ENCODE assay signal across 12 cellular contexts in the genomic region with DNA sequence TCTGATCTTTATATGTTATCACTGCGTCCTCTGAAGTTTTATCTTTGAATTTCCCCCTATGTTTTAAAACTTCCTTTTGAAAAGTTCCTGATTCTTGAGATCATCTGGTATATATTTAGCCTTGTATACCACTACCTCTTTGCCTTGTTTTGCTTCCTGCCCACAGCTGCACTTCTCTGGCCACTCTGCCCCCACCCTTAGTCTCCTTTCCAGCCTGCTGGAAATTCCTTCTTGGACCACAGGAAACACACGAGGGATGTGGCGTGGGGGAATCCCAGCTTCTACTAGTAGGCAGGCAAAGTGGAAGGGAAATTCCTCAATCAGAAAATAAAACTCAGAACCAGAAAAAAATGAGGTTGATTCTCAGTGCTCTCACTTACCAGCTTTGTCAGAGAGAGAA. TPM values are rescaled to one million over a fixed set of nuclear protein-coding genes. Genes with fewer than 3 reads are reported as not detected.
DNase-seq lines count a peak whose midpoint lies in the region; FAIRE-seq and TF ChIP-seq lines count a peak whose summit lies in the region.
"Had no signal": no experiment of that assay in that cellular context is flagged by ENCODE, and none has a peak within 500 bp of the region (broad histone marks: within the 10 kb centered on the region; RNA-seq: fewer than 3 reads in every experiment).

No MANE protein-coding gene starts in this region.

- H3K27ac ChIP-seq in esophagus muscularis mucosa (replicated peaks in 1 of 4) (no peak overlapping the region), spleen (peak overlapping the region in 7 of 8 donors; percentile 16 to 84 (median 63)), coronary artery (no peak overlapping the region)
- H3K27ac ChIP-seq: epithelial cell of prostate had no signal

- DNase-seq in activated CD4-positive, alpha-beta T cell treated with anti-CD3 and anti-CD28 coated beads, Interleukin-2, amount 10 ng/mL, durations not matched to agents 24 days and 14 days = no peak
- no peak for DNase-seq in activated CD4-positive, alpha-beta T cell treated with anti-CD3 and anti-CD28 coated beads, Interleukin-2, amount 10 ng/mL, durations not matched to agents 7 days and 5 days
- peak; percentile 68 for DNase-seq in RCC 7860 (ENCODE audit: low spot score)
- peak; percentile 53 for DNase-seq in esophagus muscularis mucosa (ENCODE audit: extremely low spot score)
- no peak for DNase-seq in spleen
- no peak for DNase-seq in mesenteric fat pad (ENCODE audit: low spot score)
- DNase-seq in coronary artery (ENCODE audit: low spot score) = no peak
- no peak for DNase-seq in ecto neural progenitor cell (ENCODE audit: low spot score)
- DNase-seq: NCI-H526 treated with DMSO at 0.1 percent for 48 hours, right cardiac atrium had no signal

- FAIRE-seq in RCC 7860 (lab: Jason Lieb, UNC) = peak; percentile 41

- H3K27ac Mint-ChIP-seq in activated CD4-positive, alpha-beta T cell treated with anti-CD3 and anti-CD28 coated beads, Interleukin-2, amount 10 ng/mL, durations not matched to agents 24 days and 14 days = peak overlapping the region; percentile 87
- H3K27ac Mint-ChIP-seq in activated CD4-positive, alpha-beta T cell treated with anti-CD3 and anti-CD28 coated beads, Interleukin-2, amount 10 ng/mL, durations not matched to agents 7 days and 5 days = no peak overlapping the region

- no peak overlapping the region for H3K4me3 ChIP-seq in esophagus muscularis mucosa
- peak overlapping the region in 1 of 8 donors; percentile 20 for H3K4me3 ChIP-seq in spleen
- no peak overlapping the region for H3K4me3 ChIP-seq in coronary artery

- peaks cover 40% of the 10 kb centered on the region for H3K36me3 Mint-ChIP-seq in activated CD4-positive, alpha-beta T cell treated with anti-CD3 and anti-CD28 coated beads, Interleukin-2, amount 10 ng/mL, durations not matched to agents 24 days and 14 days (ENCODE audit: low read depth)
- H3K36me3 Mint-ChIP-seq in activated CD4-positive, alpha-beta T cell treated with anti-CD3 and anti-CD28 coated beads, Interleukin-2, amount 10 ng/mL, durations not matched to agents 7 days and 5 days (ENCODE audit: low read depth) = peaks cover 22% of the 10 kb centered on the region

- CTCF ChIA-PET in activated CD4-positive, alpha-beta T cell treated with anti-CD3 and anti-CD28 coated beads, Interleukin-2, amount 10 ng/mL, durations not matched to agents 7 days and 5 days (lab: Charles Lee) = interaction anchor here (1.1 to 2.3 kb wide), 2 partner anchors 185 to 416 kb away, joined by 3 to 6 read pairs; no protein-coding TSS in a partner anchor

- POLR2A ChIA-PET in activated CD4-positive, alpha-beta T cell treated with anti-CD3 and anti-CD28 coated beads, Interleukin-2, amount 10 ng/mL, durations not matched to agents 7 days and 5 days (lab: Charles Lee) = interaction anchor here (0.6 kb wide), 1 partner anchor 40 kb away, joined by 3 read pairs; no protein-coding TSS in a partner anchor

- H3K27me3 ChIP-seq in esophagus muscularis mucosa (peaks cover 0 to 21% (median 0%) of the 10 kb centered on the region in 4 donors), spleen (replicated peaks in 1 of 7) (no peaks in the 10 kb centered on the region)

- H3K4me1 ChIP-seq in esophagus muscularis mucosa = no peaks in the 10 kb centered on the region
- peaks cover 9 to 64% (median 21%) of the 10 kb centered on the region in 6 donors for H3K4me1 ChIP-seq in spleen

- TF ChIP-seq CTCF in esophagus muscularis mucosa (IDR thresholded peaks at IDR 0.05) = no peak
- TF ChIP-seq CTCF in spleen (IDR thresholded peaks at IDR 0.05 in 8 of 11, conservative IDR thresholded peaks at IDR 0.05 in 3 of 11) = no peak
- TF ChIP-seq CTCF in coronary artery (IDR thresholded peaks at IDR 0.05) = no peak

- no peaks in the 10 kb centered on the region for H3K27me3 Mint-ChIP-seq in activated CD4-positive, alpha-beta T cell treated with anti-CD3 and anti-CD28 coated beads, Interleukin-2, amount 10 ng/mL, durations not matched to agents 24 days and 14 days
- no peaks in the 10 kb centered on the region for H3K27me3 Mint-ChIP-seq in activated CD4-positive, alpha-beta T cell treated with anti-CD3 and anti-CD28 coated beads, Interleukin-2, amount 10 ng/mL, durations not matched to agents 7 days and 5 days

- peak overlapping the region; percentile 43 for H3K4me3 Mint-ChIP-seq in activated CD4-positive, alpha-beta T cell treated with anti-CD3 and anti-CD28 coated beads, Interleukin-2, amount 10 ng/mL, durations not matched to agents 24 days and 14 days
- H3K4me3 Mint-ChIP-seq in activated CD4-positive, alpha-beta T cell treated with anti-CD3 and anti-CD28 coated beads, Interleukin-2, amount 10 ng/mL, durations not matched to agents 7 days and 5 days = no peak overlapping the region

- no peaks in the 10 kb centered on the region for H3K9me3 ChIP-seq in esophagus muscularis mucosa
- H3K9me3 ChIP-seq in spleen = no peaks in the 10 kb centered on the region

- TF ChIP-seq POLR2A in esophagus muscularis mucosa (IDR thresholded peaks at IDR 0.05; ENCODE audit: low read depth) = no peak
- no peak for TF ChIP-seq POLR2A in spleen (IDR thresholded peaks at IDR 0.05)

- no peak for TF ChIP-seq EP300 in esophagus muscularis mucosa (IDR thresholded peaks at IDR 0.05)

- H3K4me1 Mint-ChIP-seq in activated CD4-positive, alpha-beta T cell treated with anti-CD3 and anti-CD28 coated beads, Interleukin-2, amount 10 ng/mL, durations not matched to agents 24 days and 14 days = peaks cover 33% of the 10 kb centered on the region
- peaks cover 21% of the 10 kb centered on the region for H3K4me1 Mint-ChIP-seq in activated CD4-positive, alpha-beta T cell treated with anti-CD3 and anti-CD28 coated beads, Interleukin-2, amount 10 ng/mL, durations not matched to agents 7 days and 5 days

- WGBS in esophagus muscularis mucosa = 31% methylated on average over 3 of the region's 3 CpGs
- WGBS in spleen, 5 donors = 10 to 15% (median 12%) methylated on average over 3 of the region's 3 CpGs

- H3K36me3 ChIP-seq in esophagus muscularis mucosa = no peaks in the 10 kb centered on the region
- peaks cover 0 to 25% (median 0%) of the 10 kb centered on the region in 6 donors for H3K36me3 ChIP-seq in spleen

- intact Hi-C loops in activated CD4-positive, alpha-beta T cell treated with anti-CD3 and anti-CD28 coated beads, Interleukin-2, amount 10 ng/mL, durations not matched to agents 24 days and 14 days (cut with micrococcal nuclease) = loop anchor here (1.0 to 10.0 kb wide), 5 partner anchors 18 to 731 kb away; no protein-coding TSS in a partner anchor
- intact Hi-C loops in esophagus muscularis mucosa (cut with DNase I) = no loop called here
- intact Hi-C loops in spleen (cut with DNase I; ENCODE audit: low total_unique reads) = no loop called here

- H3K9me3 Mint-ChIP-seq in activated CD4-positive, alpha-beta T cell treated with anti-CD3 and anti-CD28 coated beads, Interleukin-2, amount 10 ng/mL, durations not matched to agents 24 days and 14 days = peaks cover 9% of the 10 kb centered on the region
- peaks cover 8% of the 10 kb centered on the region for H3K9me3 Mint-ChIP-seq in activated CD4-positive, alpha-beta T cell treated with anti-CD3 and anti-CD28 coated beads, Interleukin-2, amount 10 ng/mL, durations not matched to agents 7 days and 5 days

RNA-seq across cellular contexts. Expression of gene IL18RAP, which starts 13.3 kb away (rescaled TPM):
- total RNA-seq in activated CD4-positive, alpha-beta T cell treated with anti-CD3 and anti-CD28 coated beads, Interleukin-2, amount 10 ng/mL, durations not matched to agents 24 days and 14 days = 15.0 and 16.9 TPM in 2 replicates
- 1 to 10 TPM; 3.8 TPM for total RNA-seq in activated CD4-positive, alpha-beta T cell treated with anti-CD3 and anti-CD28 coated beads, Interleukin-2, amount 10 ng/mL, durations not matched to agents 7 days and 5 days
- 10 to 100 TPM in 1 of 4 donors, under 1 TPM in 3; 0.42 to 11.3 (median 0.58) TPM for total RNA-seq in esophagus muscularis mucosa
- total RNA-seq in spleen = 100 to 1,000 TPM in 2 of 7 donors, 10 to 100 TPM in 5; 15.5 to 145 (median 35.4) TPM
- polyA plus RNA-seq in spleen = 1 to 10 TPM; 1.5 to 8.0 (median 4.8) TPM
- total RNA-seq in mesenteric fat pad = 13.8 TPM

RNA-seq across cellular contexts. Expression of gene SLC9A4, which starts 36.7 kb away (rescaled TPM):
- 0.07 and 0.12 TPM in 2 replicates for total RNA-seq in activated CD4-positive, alpha-beta T cell treated with anti-CD3 and anti-CD28 coated beads, Interleukin-2, amount 10 ng/mL, durations not matched to agents 24 days and 14 days
- under 1 TPM; 0.07 to 0.10 TPM for total RNA-seq in activated CD4-positive, alpha-beta T cell treated with anti-CD3 and anti-CD28 coated beads, Interleukin-2, amount 10 ng/mL, durations not matched to agents 7 days and 5 days
- total RNA-seq in esophagus muscularis mucosa = not detected
- under 1 TPM in 1 of 7 donors, not detected in 6; 0.10 TPM for total RNA-seq in spleen
- not detected for polyA plus RNA-seq in spleen
- total RNA-seq in mesenteric fat pad = not detected
- total RNA-seq: liver, right cardiac atrium had no signal
- polyA plus RNA-seq: liver, right cardiac atrium had no signal

Comparison
In these comparisons a context has a peak if more than half of its experiments do, and no peak if none do; other contexts are left out.
1. DNase-seq: peak in RCC 7860 (single experiment) and esophagus muscularis mucosa (single experiment); none in activated CD4-positive, alpha-beta T cell treated with anti-CD3 and anti-CD28 coated beads, Interleukin-2, amount 10 ng/mL, durations not matched to agents 24 days and 14 days (single experiment), activated CD4-positive, alpha-beta T cell treated with anti-CD3 and anti-CD28 coated beads, Interleukin-2, amount 10 ng/mL, durations not matched to agents 7 days and 5 days (single experiment), spleen (single experiment), mesenteric fat pad (single experiment), coronary artery (single experiment) and ecto neural progenitor cell (single experiment).
2. H3K27ac ChIP-seq: peak in spleen (7 of 8); none in esophagus muscularis mucosa (0 of 4) and coronary artery (0 of 2).